In genomic region chr6:9002833-9003232, GRCh38 we compare ENCODE assay signal across 19 cellular contexts.
"Had no signal": no experiment of that assay in that cellular context is flagged by ENCODE, and none has a peak within 500 bp of the region (broad histone marks: within the 10 kb centered on the region; RNA-seq: fewer than 3 reads in every experiment).

No MANE protein-coding gene starts in this region.

- H3K27ac ChIP-seq: esophagus squamous epithelium, left ventricle myocardium inferior, neutrophil, psoas muscle, right lobe of liver, tibial artery, upper lobe of right lung, vagina had no signal

- DNase-seq: effector memory CD4-positive, alpha-beta T cell; esophagus squamous epithelium; foreskin fibroblast; immature natural killer cell; kidney; left cardiac atrium; left ventricle myocardium inferior; mesendoderm; mucosa of descending colon; naive thymus-derived CD8-positive, alpha-beta T cell; psoas muscle; retina; right lobe of liver; stimulated activated CD4-positive, alpha-beta T cell treated with anti-CD3 and anti-CD28 coated beads, Interleukin-4, amount 100 ng/mL, for 1 hour; stimulated activated CD8-positive, alpha-beta memory T cell treated with anti-CD3 and anti-CD28 coated beads, Interleukin-4, amount 100 ng/mL, for 48 hours; tibial artery; upper lobe of right lung had no signal
